8 cellular contexts compared by ENCODE assay signal in the genomic region with DNA sequence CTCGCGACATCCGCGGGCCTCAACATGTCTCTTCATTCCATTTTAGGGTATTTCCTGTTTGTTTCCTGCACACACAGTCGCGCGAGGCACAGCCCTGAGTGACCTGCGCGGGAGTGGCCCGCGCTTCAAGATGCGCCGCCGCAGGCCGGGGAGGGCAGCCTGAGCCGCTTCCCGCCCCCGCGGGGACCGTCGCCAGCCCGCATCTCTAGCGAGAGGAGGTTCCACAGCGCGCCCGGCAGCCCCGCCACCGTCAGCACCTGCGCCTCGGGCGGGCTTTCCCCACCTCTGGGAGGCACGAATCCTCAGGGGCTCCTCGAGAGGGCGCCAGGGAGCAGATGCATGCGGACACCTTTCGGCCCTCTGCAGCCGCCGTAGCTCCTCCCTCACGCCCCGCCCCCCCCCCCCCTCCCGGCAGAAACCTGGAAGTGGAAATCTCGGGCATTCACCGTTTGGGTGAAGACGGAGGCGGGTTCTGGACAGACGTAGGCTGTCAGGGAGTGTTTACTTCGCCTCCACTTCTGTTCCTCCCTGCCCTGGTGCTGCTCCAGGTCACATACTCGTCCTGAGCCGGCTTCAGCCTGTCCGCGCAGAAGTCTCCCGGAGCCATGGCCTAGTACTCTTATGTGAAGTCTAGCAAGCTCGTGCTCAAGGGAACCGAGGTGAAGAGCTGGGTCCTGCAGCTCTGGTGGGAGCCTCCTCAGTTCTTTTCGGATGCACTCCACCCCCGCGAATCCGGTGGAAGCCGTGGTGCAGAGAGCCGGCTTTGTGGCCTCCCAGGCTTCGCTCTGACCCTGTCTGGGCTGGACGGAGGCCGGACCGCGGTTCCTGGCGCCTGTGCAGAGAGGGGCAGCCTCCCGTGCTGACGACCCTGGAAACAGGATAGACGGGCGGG.
DNase-seq lines count a peak whose midpoint lies in the region; ATAC-seq and TF ChIP-seq lines count a peak whose summit lies in the region.

No MANE protein-coding gene starts in this region.

- peak; percentile 98 for DNase-seq in HK-2 (ENCODE audit: unreplicated experiment)
- DNase-seq in NK-92 treated with Interleukin-12 subunit alpha and Interleukin-12 subunit beta, amount 100 ng/mL, for 24 hours (lab: John Stamatoyannopoulos, UW): peak; percentile 83
- DNase-seq in activated T-cell treated with anti-CD3 and anti-CD28 coated beads for 1 hour (ENCODE audit: low read depth): peak; percentile 89
- peak; percentile 85 for DNase-seq in epithelial cell of esophagus (ENCODE audit: low read depth)
- DNase-seq in stimulated activated CD8-positive, alpha-beta memory T cell treated with anti-CD3 and anti-CD28 coated beads, Interleukin-4, amount 100 ng/mL, for 48 hours: peak; percentile 91

- peak; percentile 52 for TF ChIP-seq CTCF in epithelial cell of esophagus (IDR thresholded peaks at IDR 0.05; ENCODE audit: insufficient read depth, low read depth, low read length, missing control alignments)

- H3K4me1 ChIP-seq in BLaER1 (no peaks in the 10 kb centered on the region), mononuclear cell (ENCODE audit: insufficient read depth, low read length) (no peaks in the 10 kb centered on the region)

- peak; percentile 91 for ATAC-seq in GM19372 (IDR thresholded peaks at IDR 0.05; ENCODE audit: low read depth, unreplicated experiment)

- H3K36me3 ChIP-seq in BLaER1: no peaks in the 10 kb centered on the region

- no peaks in the 10 kb centered on the region for H4K20me1 ChIP-seq in BLaER1

- peak overlapping the region; percentile 77 for H3K9ac ChIP-seq in BLaER1

- H3K27ac ChIP-seq in BLaER1: peak overlapping the region; percentile 70

- peak overlapping the region; percentile 56 for H3K4me2 ChIP-seq in BLaER1

- H3K27me3 ChIP-seq in BLaER1 (no peaks in the 10 kb centered on the region), mononuclear cell (ENCODE audit: insufficient read depth, low read length) (no peaks in the 10 kb centered on the region)

- H3K9me3 ChIP-seq in BLaER1: no peaks in the 10 kb centered on the region; the same call in 1 of the 2 replicates
- H3K9me3 ChIP-seq in mononuclear cell (ENCODE audit: low read depth, low read length): no peaks in the 10 kb centered on the region

- H3K4me3 ChIP-seq in BLaER1 (peak overlapping the region; percentile 71), epithelial cell of esophagus (ENCODE audit: low read length) (peak overlapping the region; percentile 71), mononuclear cell (ENCODE audit: low read length) (peak overlapping the region; percentile 76)

Comparison
In these comparisons a context has a peak if more than half of its experiments do, and no peak if none do; other contexts are left out.
1. Peak in every context shown above with its lines: DNase-seq, ATAC-seq, H3K4me3 ChIP-seq and H3K27ac ChIP-seq.